ENCODE assay signal across 12 cellular contexts in genomic region chr2:169687943-169688342, GRCh38. TPM values are rescaled to one million over a fixed set of nuclear protein-coding genes. Genes with fewer than 3 reads are reported as not detected.
"Had no signal": no experiment of that assay in that cellular context is flagged by ENCODE, and none has a peak within 500 bp of the region (broad histone marks: within the 10 kb centered on the region; RNA-seq: fewer than 3 reads in every experiment).

No MANE protein-coding gene starts in this region.

RNA-seq across cellular contexts. Expression of gene CFAP210, which starts 6.3 kb away (rescaled TPM):
- total RNA-seq: left colon, left lobe of liver, left ventricle myocardium inferior, left ventricle myocardium superior, lower leg skin, lung microvascular endothelial cell, mammary epithelial cell, mesenteric fat pad, mucosa of descending colon, myocyte had no signal
- polyA plus RNA-seq: immature natural killer cell; mammary epithelial cell; naive thymus-derived CD4-positive, alpha-beta T cell had no signal
